Comparison of ENCODE assay signal across 22 cellular contexts in the genomic region with DNA sequence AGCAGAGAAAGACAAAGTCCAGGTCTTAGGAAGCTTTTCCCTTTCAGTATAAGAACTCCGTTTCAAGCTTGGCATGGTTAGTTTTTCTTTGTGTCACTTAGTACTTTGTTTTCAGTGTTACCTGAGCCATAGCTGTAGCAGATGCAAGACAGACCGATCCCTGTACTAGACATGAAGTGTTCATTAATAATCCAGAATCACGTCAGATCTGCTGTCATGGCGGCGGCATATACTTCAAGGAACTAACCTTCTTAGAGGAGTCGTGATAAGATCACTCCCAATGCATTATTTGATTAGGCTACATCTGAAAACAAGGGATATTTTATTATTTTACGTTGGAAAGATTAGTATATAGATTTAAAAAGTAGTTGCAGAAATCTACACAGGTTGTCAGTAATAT.
DNase-seq lines count a peak whose midpoint lies in the region; TF ChIP-seq lines count a peak whose summit lies in the region.
"Had no signal": no experiment of that assay in that cellular context is flagged by ENCODE, and none has a peak within 500 bp of the region (broad histone marks: within the 10 kb centered on the region; RNA-seq: fewer than 3 reads in every experiment).

No MANE protein-coding gene starts in this region.

- no peak for TF ChIP-seq POLR2A in esophagus muscularis mucosa (IDR thresholded peaks at IDR 0.05; ENCODE audit: low read depth)

- DNase-seq in cardiac muscle cell (ENCODE audit: low read depth in 1 of 2, low spot score in 1 of 2) = peak in 1 of 2 donors; percentile 19
- no peak for DNase-seq in left ventricle myocardium inferior
- DNase-seq in SK-N-DZ (ENCODE audit: low spot score) = peak; percentile 34
- peak; percentile 66 for DNase-seq in esophagus muscularis mucosa (ENCODE audit: extremely low spot score)
- DNase-seq in NCI-H2107 (lab: John Stamatoyannopoulos, UW) = no peak
- DNase-seq in NCI-H2081 (lab: John Stamatoyannopoulos, UW) = no peak
- DNase-seq: AML-193; CD4-positive, alpha-beta memory T cell; CD4-positive, CD25-positive, alpha-beta regulatory T cell; CD8-positive, alpha-beta memory T cell; COR-L47; DMS 273 treated with DMSO at 0.1 percent for 48 hours; DMS153; DMS53; DMS79; DND-41; EL; GDM1 had no signal

- H3K36me3 ChIP-seq in cardiac muscle cell (peaks cover 60% of the 10 kb centered on the region), left ventricle myocardium inferior (peaks cover 49% of the 10 kb centered on the region), esophagus muscularis mucosa (peaks cover 15 to 50% (median 30%) of the 10 kb centered on the region in 4 donors)

- intact Hi-C loops in left ventricle myocardium inferior (cut with micrococcal nuclease) = no loop called here
- intact Hi-C loops in esophagus muscularis mucosa (cut with DNase I) = no loop called here

- H3K4me3 ChIP-seq in cardiac muscle cell (no peak overlapping the region), left ventricle myocardium inferior (no peak overlapping the region), esophagus muscularis mucosa (no peak overlapping the region)
- H3K4me3 ChIP-seq: A549; BLaER1 treated with 17β-estradiol and CSF1 and Interleukin-3, amounts not matched to agents 10 nM and 100 nM; GM12878 had no signal

- H3K27me3 ChIP-seq in cardiac muscle cell = no peaks in the 10 kb centered on the region
- no peaks in the 10 kb centered on the region for H3K27me3 ChIP-seq in left ventricle myocardium inferior (ENCODE audit: low read depth)
- H3K27me3 ChIP-seq in esophagus muscularis mucosa = no peaks in the 10 kb centered on the region
- H3K27me3 ChIP-seq: BLaER1 treated with 17β-estradiol and CSF1 and Interleukin-3, amounts not matched to agents 10 nM and 100 nM had no signal

- TF ChIP-seq CTCF in cardiac muscle cell (IDR thresholded peaks at IDR 0.05; ENCODE audit: low read depth, low read length) (no peak), left ventricle myocardium inferior (IDR thresholded peaks at IDR 0.05; ENCODE audit: borderline replicate concordance) (no peak), 22Rv1 (IDR thresholded peaks at IDR 0.05) (no peak), esophagus muscularis mucosa (IDR thresholded peaks at IDR 0.05) (no peak)

- H3K27ac ChIP-seq in cardiac muscle cell = peak overlapping the region; percentile 33
- no peak overlapping the region for H3K27ac ChIP-seq in left ventricle myocardium inferior (replicated peaks)
- peak overlapping the region; percentile 46; the same call in 1 of the 2 replicates for H3K27ac ChIP-seq in 22Rv1
- no peak overlapping the region for H3K27ac ChIP-seq in esophagus muscularis mucosa (replicated peaks in 1 of 4)
- H3K27ac ChIP-seq: A549; BLaER1 treated with 17β-estradiol and CSF1 and Interleukin-3, amounts not matched to agents 10 nM and 100 nM had no signal

- no peaks in the 10 kb centered on the region for H3K9me3 ChIP-seq in cardiac muscle cell (ENCODE audit: low read depth)
- H3K9me3 ChIP-seq in left ventricle myocardium inferior (replicated peaks) = no peaks in the 10 kb centered on the region
- H3K9me3 ChIP-seq in esophagus muscularis mucosa = no peaks in the 10 kb centered on the region
- H3K9me3 ChIP-seq: A549; BLaER1 treated with 17β-estradiol and CSF1 and Interleukin-3, amounts not matched to agents 10 nM and 100 nM had no signal

- TF ChIP-seq EP300 in esophagus muscularis mucosa (IDR thresholded peaks at IDR 0.05) = no peak

- H3K4me1 ChIP-seq in cardiac muscle cell (ENCODE audit: low read depth) (no peaks in the 10 kb centered on the region), left ventricle myocardium inferior (peaks cover 22% of the 10 kb centered on the region), esophagus muscularis mucosa (peaks cover 0 to 5% (median 0%) of the 10 kb centered on the region in 4 donors)
- H3K4me1 ChIP-seq: A549; BLaER1 treated with 17β-estradiol and CSF1 and Interleukin-3, amounts not matched to agents 10 nM and 100 nM had no signal

- 80% methylated on average over 7 of the region's 7 CpGs for WGBS in esophagus muscularis mucosa

Comparison
In these comparisons a context has a peak if more than half of its experiments do, and no peak if none do; other contexts are left out.
1. H3K27ac ChIP-seq: peak in cardiac muscle cell (single experiment) and 22Rv1 (single experiment); none in left ventricle myocardium inferior (single experiment) and esophagus muscularis mucosa (0 of 4).
2. DNase-seq: peak in SK-N-DZ (single experiment) and esophagus muscularis mucosa (single experiment); none in left ventricle myocardium inferior (single experiment), NCI-H2107 (single experiment) and NCI-H2081 (0 of 2).